In genomic region chr2:111995148-111995547, GRCh38 we compare ENCODE assay signal across 1 cellular context.
TF ChIP-seq lines count a peak whose summit lies in the region.

No MANE protein-coding gene starts in this region.

TF ChIP-seq in HepG2, 621 proteins besides CTCF, POLR2A, EP300 and RAD21 (continued from another document and continues in another):
- TF ChIP-seq ZBTB34 (CRISPR knock-in tag; IDR thresholded peaks at IDR 0.05) (peak; percentile 75; the same call in 1 of the 2 replicates), ZNF7 (CRISPR knock-in tag; IDR thresholded peaks at IDR 0.05) (peak; percentile 95), ZFP62 (CRISPR knock-in tag; IDR thresholded peaks at IDR 0.05) (no peak), DBP (CRISPR knock-in tag; IDR thresholded peaks at IDR 0.05; ENCODE audit: not compliant biosample characterization) (no peak), ZNF816 (CRISPR knock-in tag; IDR thresholded peaks at IDR 0.05; ENCODE audit: borderline replicate concordance) (no peak), ZIK1 (CRISPR knock-in tag; IDR thresholded peaks at IDR 0.05; ENCODE audit: borderline replicate concordance, low read depth) (no peak), HMGXB3 (CRISPR knock-in tag; IDR thresholded peaks at IDR 0.05; ENCODE audit: borderline replicate concordance) (0 out of 2 replicates have a peak, but pooled peaks have one; percentile 24), TFAP4 (IDR thresholded peaks at IDR 0.05; ENCODE audit: borderline replicate concordance, low read depth) (peak; percentile 22; the same call in 1 of the 2 replicates), ZNF510 (CRISPR knock-in tag; IDR thresholded peaks at IDR 0.05; ENCODE audit: low read depth) (no peak), MXD3 (CRISPR knock-in tag; IDR thresholded peaks at IDR 0.05) (no peak), AGO2 (optimal IDR thresholded peaks at IDR 0.05; ENCODE audit: low read depth, low read length) (no peak), TMF1 (CRISPR knock-in tag; IDR thresholded peaks at IDR 0.05; ENCODE audit: low read depth) (no peak), CEBPZ (IDR thresholded peaks at IDR 0.05; ENCODE audit: low read length) (no peak), CCAR2 (optimal IDR thresholded peaks at IDR 0.05; ENCODE audit: low read depth, low read length) (no peak), RFX5 (IDR thresholded peaks at IDR 0.05; ENCODE audit: low read depth, low read length) (no peak), FOXP1 (IDR thresholded peaks at IDR 0.05) (no peak), FOXP1 (CRISPR knock-in tag; IDR thresholded peaks at IDR 0.05) (peak; percentile 10; the same call in 1 of the 2 replicates), TP53 (CRISPR knock-in tag; conservative IDR thresholded peaks at IDR 0.05) (no peak), ZNF234 (CRISPR knock-in tag; conservative IDR thresholded peaks at IDR 0.05) (no peak), ZFP1 (CRISPR knock-in tag; IDR thresholded peaks at IDR 0.05) (no peak), EED (CRISPR knock-in tag; IDR thresholded peaks at IDR 0.05) (no peak), ARHGAP35 (CRISPR knock-in tag; IDR thresholded peaks at IDR 0.05; ENCODE audit: borderline replicate concordance) (no peak), ZBTB49 (CRISPR knock-in tag; IDR thresholded peaks at IDR 0.05; ENCODE audit: borderline replicate concordance) (no peak), SAFB2 (CRISPR knock-in tag; IDR thresholded peaks at IDR 0.05; ENCODE audit: borderline replicate concordance, low read depth) (no peak; the same call in 1 of the 2 replicates), ELF1 (CRISPR knock-in tag; IDR thresholded peaks at IDR 0.05) (no peak), PRDM15 (CRISPR knock-in tag; IDR thresholded peaks at IDR 0.05) (no peak), SYNCRIP (IDR thresholded peaks at IDR 0.05; ENCODE audit: insufficient read depth, low read depth, low read length) (no peak), RCOR2 (CRISPR knock-in tag; IDR thresholded peaks at IDR 0.05) (0 out of 2 replicates have a peak, but pooled peaks have one; percentile 40), HES4 (CRISPR knock-in tag; IDR thresholded peaks at IDR 0.05; ENCODE audit: borderline replicate concordance) (no peak), POGZ (CRISPR knock-in tag; IDR thresholded peaks at IDR 0.05) (0 out of 2 replicates have a peak, but pooled peaks have one; percentile 49), MXI1 (IDR thresholded peaks at IDR 0.05; ENCODE audit: borderline replicate concordance, low read depth, low read length) (no peak), ZNF557 (CRISPR knock-in tag; IDR thresholded peaks at IDR 0.05) (no peak), IRF2 (CRISPR knock-in tag; IDR thresholded peaks at IDR 0.05) (peak; percentile 71), ZBTB8A (CRISPR knock-in tag; IDR thresholded peaks at IDR 0.05; ENCODE audit: borderline replicate concordance, low read depth) (no peak), PLSCR1 (CRISPR knock-in tag; IDR thresholded peaks at IDR 0.05; ENCODE audit: borderline replicate concordance) (no peak), TEF (CRISPR knock-in tag; IDR thresholded peaks at IDR 0.05) (no peak)
